Comparison of ENCODE assay signal across 8 cellular contexts in genomic region chr19:36665832-36666231, GRCh38. TPM values are rescaled to one million over a fixed set of nuclear protein-coding genes. Genes with fewer than 3 reads are reported as not detected.
DNase-seq lines count a peak whose midpoint lies in the region; ATAC-seq and TF ChIP-seq lines count a peak whose summit lies in the region.

No MANE protein-coding gene starts in this region.

- no peak overlapping the region for H3K27ac ChIP-seq in smooth muscle cell (ENCODE audit: low read depth)

- POLR2A ChIA-PET in activated CD8-positive, alpha-beta T cell treated with anti-CD3 and anti-CD28 coated beads for 36 hours (lab: Charles Lee), result interaction anchor here (0.6 to 3.0 kb wide), 5 partner anchors 21 to 551 kb away, joined by 3 to 12 read pairs (median 5); partner anchors contain the start of genes TBCB, ZNF382 and ZNF567

- peak overlapping the region; percentile 88 for H3K9ac ChIP-seq in smooth muscle cell (ENCODE audit: low read depth)

- no peaks in the 10 kb centered on the region for H3K9me3 ChIP-seq in HAP-1
- peaks cover 3% of the 10 kb centered on the region for H3K9me3 ChIP-seq in smooth muscle cell (replicated peaks; ENCODE audit: low read depth)

- peaks cover 36% of the 10 kb centered on the region for H3K79me2 ChIP-seq in smooth muscle cell (ENCODE audit: low read depth)

- H3K4me1 ChIP-seq in HAP-1 (no peaks in the 10 kb centered on the region), smooth muscle cell (ENCODE audit: low read depth) (no peaks in the 10 kb centered on the region)

- H3K4me3 Mint-ChIP-seq in activated CD8-positive, alpha-beta T cell treated with anti-CD3 and anti-CD28 coated beads for 36 hours, result peak overlapping the region; percentile 100

- ATAC-seq in activated CD8-positive, alpha-beta T cell treated with anti-CD3 and anti-CD28 coated beads for 36 hours, result no peak
- no peak for ATAC-seq in sciatic nerve

- H3K9me3 Mint-ChIP-seq in activated CD8-positive, alpha-beta T cell treated with anti-CD3 and anti-CD28 coated beads for 36 hours, result peaks cover 38% of the 10 kb centered on the region

- peaks cover 2% of the 10 kb centered on the region for H3K36me3 ChIP-seq in HAP-1 (replicated peaks)
- H3K36me3 ChIP-seq in smooth muscle cell (ENCODE audit: low read depth), result peaks cover 20% of the 10 kb centered on the region

- WGBS in smooth muscle cell (ENCODE audit: low lambda C conversion rate), result 79% methylated on average over 13 of the region's 14 CpGs

- intact Hi-C loops in activated CD8-positive, alpha-beta T cell treated with anti-CD3 and anti-CD28 coated beads for 36 hours (cut with micrococcal nuclease), result no loop called here
- intact Hi-C loops in sciatic nerve (cut with DNase I), result no loop called here

- H3F3A ChIP-seq in smooth muscle cell (ENCODE audit: low read depth), result no peaks in the 10 kb centered on the region

- no peaks in the 10 kb centered on the region for H3K27me3 Mint-ChIP-seq in activated CD8-positive, alpha-beta T cell treated with anti-CD3 and anti-CD28 coated beads for 36 hours

- peak overlapping the region; percentile 97 for H3K27ac Mint-ChIP-seq in activated CD8-positive, alpha-beta T cell treated with anti-CD3 and anti-CD28 coated beads for 36 hours

- H3K27me3 ChIP-seq in HAP-1 (ENCODE audit: low read depth), result no peaks in the 10 kb centered on the region
- no peaks in the 10 kb centered on the region for H3K27me3 ChIP-seq in smooth muscle cell (ENCODE audit: low read depth)

- H3K4me1 Mint-ChIP-seq in activated CD8-positive, alpha-beta T cell treated with anti-CD3 and anti-CD28 coated beads for 36 hours (ENCODE audit: low read depth), result peaks cover 28% of the 10 kb centered on the region

- CTCF ChIA-PET in activated CD8-positive, alpha-beta T cell treated with anti-CD3 and anti-CD28 coated beads for 36 hours (lab: Charles Lee), result no interaction called here

- H3K4me3 ChIP-seq in HAP-1, result peak overlapping the region; percentile 59
- H3K4me3 ChIP-seq in iPS-11a (ENCODE audit: low read depth, low read length), result peak overlapping the region; percentile 96
- H3K4me3 ChIP-seq in smooth muscle cell, result peak overlapping the region; percentile 91

- TF ChIP-seq CTCF in activated CD8-positive, alpha-beta T cell treated with anti-CD3 and anti-CD28 coated beads for 36 hours (IDR thresholded peaks at IDR 0.05), result no peak
- TF ChIP-seq CTCF in smooth muscle cell (IDR thresholded peaks at IDR 0.05; ENCODE audit: borderline replicate concordance, insufficient read depth, poor library complexity, severe bottlenecking), result no peak

- H3K4me2 ChIP-seq in smooth muscle cell, result peak overlapping the region; percentile 86

- H3K36me3 Mint-ChIP-seq in activated CD8-positive, alpha-beta T cell treated with anti-CD3 and anti-CD28 coated beads for 36 hours (ENCODE audit: low read depth), result peaks cover 67% of the 10 kb centered on the region

- peak overlapping the region; percentile 98 for H2AFZ ChIP-seq in smooth muscle cell (ENCODE audit: low read depth)

- no peak for DNase-seq in HAP-1 (ENCODE audit: low spot score in 2 of 2)
- DNase-seq in activated CD8-positive, alpha-beta T cell treated with anti-CD3 and anti-CD28 coated beads for 36 hours, result no peak
- no peak for DNase-seq in smooth muscle cell (lab: John Stamatoyannopoulos, UW; ENCODE audit: unreplicated experiment)
- no peak for DNase-seq in germinal center (ENCODE audit: low spot score)
- DNase-seq in GM19240 (ENCODE audit: insufficient read length, low spot score), result no peak
- no peak for DNase-seq in COLO829 (ENCODE audit: low spot score)
- DNase-seq in sciatic nerve (ENCODE audit: low spot score), result no peak

- H4K20me1 ChIP-seq in smooth muscle cell (ENCODE audit: low read depth), result no peaks in the 10 kb centered on the region

- in situ Hi-C loops in HAP-1 (cut with MboI; ENCODE audit: low sequenced_read_pairs), result no loop called here

RNA-seq across cellular contexts. Expression of gene ZNF461, which starts 0.8 kb away (rescaled TPM):
- 1 to 10 TPM; 5.2 to 6.0 TPM for total RNA-seq in activated CD8-positive, alpha-beta T cell treated with anti-CD3 and anti-CD28 coated beads for 36 hours
- total RNA-seq in smooth muscle cell, result 9.8 and 11.5 TPM in 2 replicates
- 2.6 and 5.1 TPM in 2 replicates for polyA plus RNA-seq in smooth muscle cell
- total RNA-seq in sciatic nerve, result 9.2 TPM

RNA-seq across cellular contexts. Expression of gene ZNF567, which starts 21.6 kb away (rescaled TPM):
- total RNA-seq in activated CD8-positive, alpha-beta T cell treated with anti-CD3 and anti-CD28 coated beads for 36 hours, result 1 to 10 TPM; 6.4 to 7.6 TPM
- total RNA-seq in smooth muscle cell (8.0 and 11.3 TPM in 2 replicates), sciatic nerve (11.6 TPM)
- 5.3 and 10.1 TPM in 2 replicates for polyA plus RNA-seq in smooth muscle cell
